ENCODE assay signal across 1 cellular context in genomic region chr12:31874961-31875608, GRCh38.
TF ChIP-seq lines count a peak whose summit lies in the region.

No MANE protein-coding gene starts in this region.

TF ChIP-seq in GM12878, 131 proteins besides CTCF, POLR2A, EP300 and RAD21 (continued from another document):
- TF ChIP-seq RELB (IDR thresholded peaks at IDR 0.05; ENCODE audit: low read depth): peak; percentile 73; the same call in 1 of the 2 replicates
- peak; percentile 34 for TF ChIP-seq RUNX3 (IDR thresholded peaks at IDR 0.05; ENCODE audit: low read length)
- peak; percentile 44 for TF ChIP-seq JUNB (IDR thresholded peaks at IDR 0.05)
- peak; percentile 61; the same call in 1 of the 2 replicates for TF ChIP-seq CREM (IDR thresholded peaks at IDR 0.05; ENCODE audit: low read depth)
- peak in 1 of 2 experiments; percentile 77; a peak in 2 of 4 replicates for TF ChIP-seq ETV6 (conservative IDR thresholded peaks at IDR 0.05 in 1 of 2, IDR thresholded peaks at IDR 0.05 in 1 of 2; ENCODE audit: borderline replicate concordance in 1 of 2, low read depth in 1 of 2)
- TF ChIP-seq FOXM1 (IDR thresholded peaks at IDR 0.05; ENCODE audit: low read depth, low read length): 0 out of 2 replicates have a peak, but pooled peaks have one; percentile 19
- no peak for TF ChIP-seq DPF2 (IDR thresholded peaks at IDR 0.05)
- peak; percentile 82; the same call in 1 of the 2 replicates for TF ChIP-seq CBX5 (IDR thresholded peaks at IDR 0.05; ENCODE audit: low read depth)
- TF ChIP-seq IKZF2 (IDR thresholded peaks at IDR 0.05): peak in 1 of 2 experiments; percentile 54; a peak in 3 of 4 replicates
- no peak for TF ChIP-seq SPI1 (IDR thresholded peaks at IDR 0.05; ENCODE audit: borderline replicate concordance, insufficient read depth, low read depth, low read length)
- peak; percentile 63; the same call in 1 of the 2 replicates for TF ChIP-seq TCF3 (IDR thresholded peaks at IDR 0.05; ENCODE audit: borderline replicate concordance, insufficient read depth, low read depth, low read length)
- peak; percentile 68; the same call in 1 of the 2 replicates for TF ChIP-seq ZNF687 (IDR thresholded peaks at IDR 0.05)
- no peak for TF ChIP-seq ZBTB4 (CRISPR knock-in tag; IDR thresholded peaks at IDR 0.05)
- no peak for TF ChIP-seq SREBF2 (IDR thresholded peaks at IDR 0.05; ENCODE audit: low read length)
- TF ChIP-seq SP1 (IDR thresholded peaks at IDR 0.05; ENCODE audit: low read depth, low read length): no peak
- no peak for TF ChIP-seq IRF3 (IDR thresholded peaks at IDR 0.05)
- TF ChIP-seq SREBF1 (IDR thresholded peaks at IDR 0.05; ENCODE audit: low read length): no peak
- peak; percentile 60 for TF ChIP-seq CREB1 (IDR thresholded peaks at IDR 0.05; ENCODE audit: low read depth)
- peak; percentile 59 for TF ChIP-seq NBN (IDR thresholded peaks at IDR 0.05)
- TF ChIP-seq PAX5 (IDR thresholded peaks at IDR 0.05; ENCODE audit: borderline replicate concordance, low read depth, low read length): no peak
